12 cellular contexts compared by ENCODE assay signal in the genomic region with DNA sequence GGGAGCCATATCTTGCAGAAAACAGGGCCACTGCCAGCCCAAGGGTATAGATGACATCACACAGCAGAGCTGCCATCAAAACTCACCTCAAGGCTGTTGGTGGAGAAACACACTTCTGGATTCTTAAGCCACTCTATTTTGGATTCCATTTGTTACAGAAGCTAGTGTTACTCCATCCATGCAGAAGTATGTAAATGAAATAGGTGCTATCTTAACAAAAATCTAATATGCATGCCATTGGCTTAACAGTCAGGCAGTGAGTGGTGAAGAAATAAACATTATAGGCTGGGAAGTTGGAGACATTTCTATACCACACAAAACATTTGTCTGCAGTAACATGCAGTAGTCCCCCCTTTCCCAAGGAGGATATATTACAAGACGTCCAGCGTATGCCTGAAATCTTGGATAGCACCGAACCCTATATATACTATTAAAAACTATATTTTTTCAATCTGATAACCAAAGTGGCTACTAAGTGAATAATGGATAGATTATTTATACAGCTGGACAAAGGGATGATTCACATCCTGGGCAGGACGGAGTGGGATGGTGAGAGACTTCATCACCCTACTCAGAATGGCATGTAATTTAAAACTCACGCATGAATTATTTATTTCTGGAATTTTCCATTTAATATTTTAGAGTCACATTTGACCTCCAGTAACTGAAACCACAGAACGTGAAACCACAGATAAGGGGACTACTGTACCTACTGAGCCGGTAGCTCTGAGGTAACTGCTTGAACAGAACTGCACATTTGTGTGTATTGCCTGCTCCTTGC.
DNase-seq lines count a peak whose midpoint lies in the region; ATAC-seq and TF ChIP-seq lines count a peak whose summit lies in the region.
"Had no signal": no experiment of that assay in that cellular context is flagged by ENCODE, and none has a peak within 500 bp of the region (broad histone marks: within the 10 kb centered on the region; RNA-seq: fewer than 3 reads in every experiment).

No MANE protein-coding gene starts in this region.

- H3K27ac ChIP-seq in HEK293 (ENCODE audit: extremely low read depth, low read depth, low read length): no peak overlapping the region
- H3K27ac ChIP-seq in Peyer's patch: no peak overlapping the region

- H3K36me3 ChIP-seq in HEK293 (ENCODE audit: control insufficient read depth in 2 of 2, insufficient read depth in 1 of 2, low read length in 2 of 2) (no peaks in the 10 kb centered on the region), Peyer's patch (no peaks in the 10 kb centered on the region)

- TF ChIP-seq CTCF in HEK293 (tag by site-specific recombination; IDR thresholded peaks at IDR 0.05) (no peak), fibroblast of pulmonary artery (IDR thresholded peaks at IDR 0.05; ENCODE audit: low read length, missing control alignments) (no peak), Peyer's patch (IDR thresholded peaks at IDR 0.05) (no peak)

- H3K4me1 ChIP-seq in HEK293 (ENCODE audit: control insufficient read depth, insufficient read depth, low read length): peaks cover 5% of the 10 kb centered on the region; the same call in 1 of the 2 replicates
- no peaks in the 10 kb centered on the region for H3K4me1 ChIP-seq in Peyer's patch

- TF ChIP-seq POLR2A in Peyer's patch (IDR thresholded peaks at IDR 0.05): no peak

- no peaks in the 10 kb centered on the region for H3K27me3 ChIP-seq in Peyer's patch

- H3K4me3 ChIP-seq in HEK293 (ENCODE audit: low read depth, low read length) (no peak overlapping the region), fibroblast of pulmonary artery (replicated peaks; ENCODE audit: low read depth, low read length) (no peak overlapping the region), Peyer's patch (no peak overlapping the region)

- CTCF ChIA-PET in HEK293 (lab: Yijun Ruan, JAX): interaction anchor here (0.9 to 1.0 kb wide), 2 partner anchors 36 to 548 kb away, joined by 3 read pairs; no protein-coding TSS in a partner anchor

- DNase-seq in A172 (ENCODE audit: low spot score): peak; percentile 89
- DNase-seq in T1000 (lab: John Stamatoyannopoulos, UW): peak; percentile 12
- peak; percentile 89 for DNase-seq in fibroblast of pulmonary artery (ENCODE audit: low read depth)
- DNase-seq in NCI-H1930 (lab: John Stamatoyannopoulos, UW): no peak
- no peak for DNase-seq in Peyer's patch
- DNase-seq: 8988T; activated CD4-positive, alpha-beta T cell treated with anti-CD3 and anti-CD28 coated beads, Interleukin-2, amount 10 ng/mL, durations not matched to agents 24 days and 14 days; islet precursor cell; stimulated activated CD4-positive, alpha-beta T cell treated with anti-CD3 and anti-CD28 coated beads, Interleukin-1b, Interleukin-23, amount 100 ng/mL, for 48 hours had no signal

- POLR2A ChIA-PET in HEK293 (lab: Yijun Ruan, JAX): no interaction called here

- H3K9me3 ChIP-seq in HEK293 (ENCODE audit: control insufficient read depth, insufficient read depth, low read depth, low read length) (no peaks in the 10 kb centered on the region), Peyer's patch (no peaks in the 10 kb centered on the region)

- ATAC-seq in HG03571 (IDR thresholded peaks at IDR 0.05; ENCODE audit: unreplicated experiment): no peak
- no peak for ATAC-seq in HG03280 (IDR thresholded peaks at IDR 0.05; ENCODE audit: unreplicated experiment)

TF ChIP-seq in HEK293, 187 proteins besides CTCF, POLR2A, EP300 and RAD21:
- TF ChIP-seq OSR2 (tag by site-specific recombination; IDR thresholded peaks at IDR 0.05) (peak; percentile 58; the same call in 1 of the 2 replicates), ZXDB (tag by site-specific recombination; IDR thresholded peaks at IDR 0.05) (0 out of 2 replicates have a peak, but pooled peaks have one; percentile 21), ZNF335 (tag by site-specific recombination; conservative IDR thresholded peaks at IDR 0.05) (peak; percentile 48; the same call in 1 of the 2 replicates), RBAK (tag by site-specific recombination; IDR thresholded peaks at IDR 0.05) (no peak)

Comparison
In these comparisons a context has a peak if more than half of its experiments do, and no peak if none do; other contexts are left out.
1. DNase-seq: peak in A172 (single experiment), T1000 (single experiment) and fibroblast of pulmonary artery (single experiment); none in NCI-H1930 (0 of 2) and Peyer's patch (0 of 3).